In the genomic region with DNA sequence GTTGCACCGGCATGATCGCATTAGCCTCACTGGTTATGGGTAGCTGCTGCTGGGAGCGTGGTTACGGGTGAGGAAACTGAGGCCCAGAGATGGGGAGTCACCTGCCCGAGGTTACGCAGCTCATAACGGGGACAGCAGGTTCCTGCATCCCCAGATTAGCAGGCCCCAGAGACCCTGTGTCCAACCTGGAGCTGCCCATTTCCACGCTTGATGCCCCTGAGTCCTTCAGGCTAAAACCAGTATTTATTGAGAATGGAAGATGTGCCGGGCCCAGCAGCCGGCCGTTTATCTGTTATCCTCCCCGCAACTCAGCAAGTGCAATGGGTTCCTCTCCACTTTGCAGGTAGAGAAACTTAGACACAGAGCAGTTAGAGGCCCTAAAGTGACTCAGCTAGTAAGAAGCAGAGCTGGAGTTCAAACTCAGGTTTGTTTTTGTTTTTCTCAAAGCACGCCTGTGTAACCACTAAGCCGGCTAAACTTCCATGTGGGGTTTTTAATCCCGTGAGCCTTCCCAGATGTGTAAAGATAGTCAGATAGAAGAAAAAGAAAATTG, we compare ENCODE assay signal across 8 cellular contexts. TPM values are rescaled to one million over a fixed set of nuclear protein-coding genes. Genes with fewer than 3 reads are reported as not detected.
DNase-seq lines count a peak whose midpoint lies in the region; ATAC-seq, FAIRE-seq and TF ChIP-seq lines count a peak whose summit lies in the region.

No MANE protein-coding gene starts in this region.

- H3K27ac Mint-ChIP-seq in dendritic cell treated with granulocyte-macrophage colony-stimulating factor and Interleukin-4, amounts not matched to agents 40 ng/mL and 50 ng/mL, for 4 days = peak overlapping the region; percentile 100

- peaks cover 3% of the 10 kb centered on the region for H3K9me3 ChIP-seq in mesodermal cell (ENCODE audit: control insufficient read depth, low read length)

- no peak for TF ChIP-seq POLR2A in GM12892 (IDR thresholded peaks at IDR 0.05; ENCODE audit: low read depth, low read length)

- ATAC-seq in HG02885 (IDR thresholded peaks at IDR 0.05; ENCODE audit: poor library complexity, unreplicated experiment) = peak; percentile 8

- no peaks in the 10 kb centered on the region for H3K9me3 Mint-ChIP-seq in dendritic cell treated with granulocyte-macrophage colony-stimulating factor and Interleukin-4, amounts not matched to agents 40 ng/mL and 50 ng/mL, for 4 days

- H3K4me3 Mint-ChIP-seq in dendritic cell treated with granulocyte-macrophage colony-stimulating factor and Interleukin-4, amounts not matched to agents 40 ng/mL and 50 ng/mL, for 4 days = peak overlapping the region; percentile 91

- WGBS in mesodermal cell (ENCODE audit: insufficient coverage in 2 of 2), 2 experiments = 1 to 6% methylated on average over 10 to 11 of the region's 15 CpGs

- peaks cover 7% of the 10 kb centered on the region for H3K4me1 ChIP-seq in mesodermal cell (ENCODE audit: control insufficient read depth, insufficient read depth, low read length, poor library complexity, severe bottlenecking)

- peak; percentile 14 for DNase-seq in stimulated activated CD4-positive, alpha-beta T cell treated with anti-CD3 and anti-CD28 coated beads, Interleukin-4, amount 100 ng/mL, for 24 hours
- DNase-seq in stimulated activated CD4-positive, alpha-beta T cell treated with anti-CD3 and anti-CD28 coated beads, Interleukin-4, amount 100 ng/mL, for 4 hours = no peak
- peak; percentile 30 for DNase-seq in RCC 7860 (ENCODE audit: low spot score)
- DNase-seq in urothelium cell line (ENCODE audit: low spot score) = peak; percentile 41
- DNase-seq in GM12892 (ENCODE audit: insufficient read length) = no peak

- H3K36me3 Mint-ChIP-seq in dendritic cell treated with granulocyte-macrophage colony-stimulating factor and Interleukin-4, amounts not matched to agents 40 ng/mL and 50 ng/mL, for 4 days (ENCODE audit: low read depth) = peaks cover 6% of the 10 kb centered on the region

- H3K4me1 Mint-ChIP-seq in dendritic cell treated with granulocyte-macrophage colony-stimulating factor and Interleukin-4, amounts not matched to agents 40 ng/mL and 50 ng/mL, for 4 days (ENCODE audit: low read depth) = peaks cover 30% of the 10 kb centered on the region

- peak overlapping the region; percentile 95 for H3K4me3 ChIP-seq in mesodermal cell (ENCODE audit: extremely low read depth, insufficient read depth, low read length, poor library complexity, severe bottlenecking)

- intact Hi-C loops in dendritic cell treated with granulocyte-macrophage colony-stimulating factor and Interleukin-4, amounts not matched to agents 40 ng/mL and 50 ng/mL, for 4 days (cut with micrococcal nuclease) = no loop called here

- H3K27ac ChIP-seq in mesodermal cell (ENCODE audit: low read depth, low read length, severe bottlenecking) = peak overlapping the region; percentile 100

- peaks cover 25% of the 10 kb centered on the region for H3K36me3 ChIP-seq in mesodermal cell (ENCODE audit: control insufficient read depth, insufficient read depth, low read length)

- FAIRE-seq in RCC 7860 (lab: Jason Lieb, UNC) (no peak), urothelium cell line (lab: Jason Lieb, UNC) (no peak), GM12892 (lab: Jason Lieb, UNC) (no peak)

- H3K27me3 Mint-ChIP-seq in dendritic cell treated with granulocyte-macrophage colony-stimulating factor and Interleukin-4, amounts not matched to agents 40 ng/mL and 50 ng/mL, for 4 days = no peaks in the 10 kb centered on the region

RNA-seq across cellular contexts. Expression of a gene that starts 0.7 kb away (rescaled TPM):
- polyA plus RNA-seq in mesodermal cell (2013, experiment 1 of 2) = 117 TPM
- 176 TPM for polyA plus RNA-seq in mesodermal cell (2013, experiment 2 of 2)
- 64.2 TPM for polyA plus RNA-seq in GM12892 (2012; ENCODE audit: missing spikeins)

RNA-seq across cellular contexts. Expression of a gene that starts 34.8 kb away (rescaled TPM):
- 0.70 TPM for polyA plus RNA-seq in mesodermal cell (2013, experiment 1 of 2)
- polyA plus RNA-seq in mesodermal cell (2013, experiment 2 of 2) = 0.35 TPM
- polyA plus RNA-seq in GM12892 (2012; ENCODE audit: missing spikeins) = not detected

Comparison
In these comparisons a context has a peak if more than half of its experiments do, and no peak if none do; other contexts are left out.
1. DNase-seq: peak in stimulated activated CD4-positive, alpha-beta T cell treated with anti-CD3 and anti-CD28 coated beads, Interleukin-4, amount 100 ng/mL, for 24 hours (single experiment), RCC 7860 (single experiment) and urothelium cell line (single experiment); none in stimulated activated CD4-positive, alpha-beta T cell treated with anti-CD3 and anti-CD28 coated beads, Interleukin-4, amount 100 ng/mL, for 4 hours (0 of 2) and GM12892 (single experiment).